12 cellular contexts compared by ENCODE assay signal in the genomic region with DNA sequence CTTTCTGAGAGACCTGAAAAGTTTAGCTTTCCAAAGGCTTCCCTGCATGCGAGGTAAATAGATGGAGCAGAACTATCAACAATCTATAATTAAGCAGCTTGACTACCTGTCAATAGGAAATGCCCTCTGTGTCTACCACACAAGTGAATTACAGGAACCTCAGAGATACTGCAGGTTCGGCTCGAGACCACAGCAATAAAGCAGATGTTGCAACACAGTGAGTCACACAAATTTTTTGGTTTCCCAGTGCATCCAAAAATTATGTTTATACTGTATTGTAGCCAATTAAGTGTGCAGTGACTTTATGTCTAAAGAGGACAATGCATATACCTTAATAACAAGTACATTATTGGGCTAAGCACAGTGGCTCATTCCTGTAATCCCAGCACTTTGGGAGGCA.
DNase-seq lines count a peak whose midpoint lies in the region; ATAC-seq and TF ChIP-seq lines count a peak whose summit lies in the region.
"Had no signal": no experiment of that assay in that cellular context is flagged by ENCODE, and none has a peak within 500 bp of the region (broad histone marks: within the 10 kb centered on the region; RNA-seq: fewer than 3 reads in every experiment).

No MANE protein-coding gene starts in this region.

- H3K4me1 ChIP-seq in left lung, result peaks cover 0 to 9% of the 10 kb centered on the region in 2 donors

- intact Hi-C loops in left lung (cut with DNase I), result no loop called here

- H3K36me3 ChIP-seq in left lung (no peaks in the 10 kb centered on the region), WERI-Rb-1 (no peaks in the 10 kb centered on the region)
- H3K36me3 ChIP-seq: SJSA1 had no signal

- H3K9me3 ChIP-seq in left lung, result no peaks in the 10 kb centered on the region
- no peaks in the 10 kb centered on the region for H3K9me3 ChIP-seq in WERI-Rb-1 (ENCODE audit: severe bottlenecking)
- H3K9me3 ChIP-seq: SJSA1 had no signal

- H3K4me3 ChIP-seq in astrocyte of the spinal cord (ENCODE audit: low read depth, low read length) (no peak overlapping the region), left lung (no peak overlapping the region), WERI-Rb-1 (ENCODE audit: low read depth, low read length) (no peak overlapping the region)
- H3K4me3 ChIP-seq: SJSA1 had no signal

- peak; percentile 45 for ATAC-seq in left lung
- ATAC-seq: activated CD8-positive, alpha-beta T cell treated with anti-CD3 and anti-CD28 coated beads, Interleukin-2, amount 10 ng/mL, durations not matched to agents 7 days and 5 days had no signal

- TF ChIP-seq CTCF in astrocyte of the spinal cord (IDR thresholded peaks at IDR 0.05; ENCODE audit: low read depth, low read length) (no peak), left lung (IDR thresholded peaks at IDR 0.05) (no peak), WERI-Rb-1 (IDR thresholded peaks at IDR 0.05; ENCODE audit: low read depth, low read length) (no peak)

- in situ Hi-C loops in astrocyte of the spinal cord (cut with HindIII; ENCODE audit: low sequenced_read_pairs), result no loop called here

- peak; percentile 84 for DNase-seq in EL
- DNase-seq in M059J (ENCODE audit: low read depth), result peak; percentile 66
- peak; percentile 85 for DNase-seq in astrocyte of the spinal cord (ENCODE audit: low read depth, low spot score)
- no peak for DNase-seq in left lung
- DNase-seq in WERI-Rb-1, result no peak
- no peak for DNase-seq in stimulated activated CD4-positive, alpha-beta T cell treated with anti-CD3 and anti-CD28 coated beads, Interleukin-4, amount 100 ng/mL, for 24 hours
- DNase-seq in NCI-H2227 (lab: John Stamatoyannopoulos, UW; ENCODE audit: unreplicated experiment), result no peak
- no peak for DNase-seq in COLO668 (lab: John Stamatoyannopoulos, UW; ENCODE audit: unreplicated experiment)
- DNase-seq: activated CD8-positive, alpha-beta T cell treated with anti-CD3 and anti-CD28 coated beads, Interleukin-2, amount 10 ng/mL, durations not matched to agents 7 days and 5 days; DMS53; NCI-H2081 treated with DMSO at 0.1 percent for 48 hours had no signal

- H3K27me3 ChIP-seq in left lung (no peaks in the 10 kb centered on the region), WERI-Rb-1 (ENCODE audit: insufficient read depth, low read depth, severe bottlenecking) (no peaks in the 10 kb centered on the region)
- H3K27me3 ChIP-seq: SJSA1 had no signal

- no peak overlapping the region for H3K27ac ChIP-seq in left lung
- no peak overlapping the region for H3K27ac ChIP-seq in WERI-Rb-1
- H3K27ac ChIP-seq: SJSA1 had no signal

Comparison
In these comparisons a context has a peak if more than half of its experiments do, and no peak if none do; other contexts are left out.
1. DNase-seq: peak in EL (single experiment), M059J (single experiment) and astrocyte of the spinal cord (single experiment); none in left lung (0 of 2), WERI-Rb-1 (single experiment), stimulated activated CD4-positive, alpha-beta T cell treated with anti-CD3 and anti-CD28 coated beads, Interleukin-4, amount 100 ng/mL, for 24 hours (single experiment), NCI-H2227 (single experiment) and COLO668 (single experiment).